Comparison of ENCODE assay signal across 8 cellular contexts in the genomic region with DNA sequence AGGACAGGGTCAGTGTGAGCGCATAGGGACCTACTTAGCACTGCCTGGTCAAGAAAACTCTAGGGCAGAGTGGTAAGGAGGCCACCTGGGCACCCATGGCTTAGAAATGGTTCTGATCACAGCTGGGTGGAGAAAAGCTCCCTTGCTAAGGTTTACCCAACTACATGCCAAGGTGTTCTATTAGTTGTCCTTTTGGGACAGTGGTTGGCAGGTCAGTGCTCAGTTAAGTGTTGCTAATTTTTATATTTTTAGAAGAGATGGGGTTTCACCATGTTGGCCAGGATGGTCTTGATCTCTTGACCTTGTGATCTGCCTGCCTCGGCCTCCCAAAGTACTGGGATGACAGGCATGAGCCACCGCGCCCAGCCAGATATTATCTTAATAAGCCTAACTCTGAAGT. TPM values are rescaled to one million over a fixed set of nuclear protein-coding genes. Genes with fewer than 3 reads are reported as not detected.
DNase-seq lines count a peak whose midpoint lies in the region; ATAC-seq and TF ChIP-seq lines count a peak whose summit lies in the region.
"Not testable (repeated sequence)": the region's sequence is repeated elsewhere in the genome, so short reads cannot be mapped to it uniquely, and the experiment has no call there.

No MANE protein-coding gene starts in this region.

- not testable (repeated sequence) for H3K79me1 ChIP-seq in trophoblast cell (ENCODE audit: low read length)

- not testable (repeated sequence) for H3K9ac ChIP-seq in trophoblast cell (ENCODE audit: low read length)

- H3K23ac ChIP-seq in trophoblast cell (ENCODE audit: low read length), result not testable (repeated sequence)

- H2BK12ac ChIP-seq in trophoblast cell (ENCODE audit: low read length), result not testable (repeated sequence)

- H3K27me3 ChIP-seq in CD4-positive, alpha-beta memory T cell (ENCODE audit: insufficient read depth, low read length); breast epithelium; lower lobe of right lung (ENCODE audit: low read depth); trophoblast cell (ENCODE audit: insufficient read depth, low read length): not testable (repeated sequence)

- peaks cover 28% of the 10 kb centered on the region for H3K79me2 ChIP-seq in trophoblast cell (ENCODE audit: control insufficient read depth, insufficient read depth, low read length, poor library complexity)

- not testable (repeated sequence) for H3K27ac ChIP-seq in CD4-positive, alpha-beta memory T cell (ENCODE audit: low read depth, low read length); trophoblast cell (ENCODE audit: low read depth, low read length)
- peak overlapping the region; percentile 5 to 62 for H3K27ac ChIP-seq in breast epithelium
- H3K27ac ChIP-seq in lower lobe of right lung, result peak overlapping the region; percentile 78

- not testable (repeated sequence) for H4K12ac ChIP-seq in trophoblast cell (ENCODE audit: low read depth, low read length)

- H3K27me3 Mint-ChIP-seq in CD4-positive, alpha-beta memory T cell; activated T-helper 17 cell treated with anti-CD3 and anti-CD28 coated beads, Interleukin-2, amount 50 U/mL, for 72 hours; endothelial cell (ENCODE audit: unreplicated experiment); nephron progenitor cell (ENCODE audit: low read depth, poor library complexity): not testable (repeated sequence)

- not testable (repeated sequence) for H2AK5ac ChIP-seq in trophoblast cell (ENCODE audit: low read length)

- H3K27ac Mint-ChIP-seq in CD4-positive, alpha-beta memory T cell, result peak overlapping the region in 4 of 7 donors; percentile 2 to 22 (median 16)
- peak overlapping the region; percentile 28 for H3K27ac Mint-ChIP-seq in activated T-helper 17 cell treated with anti-CD3 and anti-CD28 coated beads, Interleukin-2, amount 50 U/mL, for 72 hours
- H3K27ac Mint-ChIP-seq in endothelial cell (ENCODE audit: unreplicated experiment), result peak overlapping the region; percentile 97
- H3K27ac Mint-ChIP-seq in nephron progenitor cell, result peak overlapping the region; percentile 91
- H3K27ac Mint-ChIP-seq in stimulated activated effector memory CD8-positive, alpha-beta T cell treated with anti-CD3 and anti-CD28 coated beads, Interleukin-12 subunit alpha, Interleukin-12 subunit beta, amount 100 ng/mL, for 72 hours, result peak overlapping the region; percentile 37

- H3K14ac ChIP-seq in trophoblast cell (ENCODE audit: low read length), result not testable (repeated sequence)

- peak overlapping the region; percentile 72 for H3K4ac ChIP-seq in trophoblast cell (ENCODE audit: low read depth, low read length)

- H3K4me2 ChIP-seq in trophoblast cell (ENCODE audit: low read length), result not testable (repeated sequence)

- CTCF ChIA-PET in CD4-positive, alpha-beta memory T cell (lab: Charles Lee; ENCODE audit: partially characterized antibody), result not testable (repeated sequence)

- intact Hi-C loops in CD4-positive, alpha-beta memory T cell (cut with micrococcal nuclease); breast epithelium (cut with DNase I; ENCODE audit: low total_unique reads); lower lobe of right lung (cut with DNase I): not testable (repeated sequence)

- H3K4me1 Mint-ChIP-seq in CD4-positive, alpha-beta memory T cell, result peaks cover 20 to 54% (median 32%) of the 10 kb centered on the region in 4 donors
- H3K4me1 Mint-ChIP-seq in activated T-helper 17 cell treated with anti-CD3 and anti-CD28 coated beads, Interleukin-2, amount 50 U/mL, for 72 hours; nephron progenitor cell: not testable (repeated sequence)
- peaks cover 43% of the 10 kb centered on the region for H3K4me1 Mint-ChIP-seq in endothelial cell (ENCODE audit: unreplicated experiment)
- peaks cover 25% of the 10 kb centered on the region for H3K4me1 Mint-ChIP-seq in stimulated activated effector memory CD8-positive, alpha-beta T cell treated with anti-CD3 and anti-CD28 coated beads, Interleukin-12 subunit alpha, Interleukin-12 subunit beta, amount 100 ng/mL, for 72 hours

- POLR2A ChIA-PET in CD4-positive, alpha-beta memory T cell (lab: Charles Lee; ENCODE audit: partially characterized antibody), result not testable (repeated sequence)

- H3K9me3 ChIP-seq in CD4-positive, alpha-beta memory T cell (ENCODE audit: control insufficient read depth in 1 of 2, low read length in 2 of 2); breast epithelium; lower lobe of right lung; trophoblast cell (ENCODE audit: insufficient read depth, low read depth, low read length): not testable (repeated sequence)

- not testable (repeated sequence) for H3K4me3 ChIP-seq in CD4-positive, alpha-beta memory T cell (ENCODE audit: low read length in 2 of 2); breast epithelium; lower lobe of right lung; trophoblast cell (ENCODE audit: low read depth, low read length)

- peaks cover 8 to 13% of the 10 kb centered on the region in 2 donors for H3K36me3 Mint-ChIP-seq in CD4-positive, alpha-beta memory T cell
- H3K36me3 Mint-ChIP-seq in activated T-helper 17 cell treated with anti-CD3 and anti-CD28 coated beads, Interleukin-2, amount 50 U/mL, for 72 hours (ENCODE audit: low read depth), result peaks cover 38% of the 10 kb centered on the region
- H3K36me3 Mint-ChIP-seq in endothelial cell (ENCODE audit: low read depth, unreplicated experiment), result peaks cover 30% of the 10 kb centered on the region
- H3K36me3 Mint-ChIP-seq in nephron progenitor cell (ENCODE audit: low read depth), result peaks cover 27% of the 10 kb centered on the region
- H3K36me3 Mint-ChIP-seq in stimulated activated effector memory CD8-positive, alpha-beta T cell treated with anti-CD3 and anti-CD28 coated beads, Interleukin-12 subunit alpha, Interleukin-12 subunit beta, amount 100 ng/mL, for 72 hours, result peaks cover 66% of the 10 kb centered on the region

- peak overlapping the region in 1 of 8 donors; percentile 26 for H3K4me3 Mint-ChIP-seq in CD4-positive, alpha-beta memory T cell
- not testable (repeated sequence) for H3K4me3 Mint-ChIP-seq in activated T-helper 17 cell treated with anti-CD3 and anti-CD28 coated beads, Interleukin-2, amount 50 U/mL, for 72 hours; nephron progenitor cell; stimulated activated effector memory CD8-positive, alpha-beta T cell treated with anti-CD3 and anti-CD28 coated beads, Interleukin-12 subunit alpha, Interleukin-12 subunit beta, amount 100 ng/mL, for 72 hours
- H3K4me3 Mint-ChIP-seq in endothelial cell (ENCODE audit: unreplicated experiment), result peak overlapping the region; percentile 79

- peaks cover 30% of the 10 kb centered on the region for H3K4me1 ChIP-seq in CD4-positive, alpha-beta memory T cell (ENCODE audit: insufficient read depth, low read length)
- not testable (repeated sequence) for H3K4me1 ChIP-seq in breast epithelium; trophoblast cell (ENCODE audit: control insufficient read depth in 1 of 2, insufficient read depth in 2 of 2, low read length in 2 of 2)
- peaks cover 51% of the 10 kb centered on the region for H3K4me1 ChIP-seq in lower lobe of right lung

- not testable (repeated sequence) for H2AFZ ChIP-seq in trophoblast cell (ENCODE audit: insufficient read depth, low read length, poor library complexity)

- not testable (repeated sequence) for TF ChIP-seq POLR2A in breast epithelium (IDR thresholded peaks at IDR 0.05)

- not testable (repeated sequence) for H2BK5ac ChIP-seq in trophoblast cell (ENCODE audit: low read depth, low read length, poor library complexity)

- not testable (repeated sequence) for H3K9me3 Mint-ChIP-seq in CD4-positive, alpha-beta memory T cell; activated T-helper 17 cell treated with anti-CD3 and anti-CD28 coated beads, Interleukin-2, amount 50 U/mL, for 72 hours; endothelial cell (ENCODE audit: unreplicated experiment); nephron progenitor cell; stimulated activated effector memory CD8-positive, alpha-beta T cell treated with anti-CD3 and anti-CD28 coated beads, Interleukin-12 subunit alpha, Interleukin-12 subunit beta, amount 100 ng/mL, for 72 hours

- DNase-seq in CD4-positive, alpha-beta memory T cell; breast epithelium (ENCODE audit: low spot score in 2 of 2); endothelial cell (ENCODE audit: low spot score); lower lobe of right lung; nephron progenitor cell; trophoblast cell; stimulated activated effector memory CD8-positive, alpha-beta T cell treated with anti-CD3 and anti-CD28 coated beads, Interleukin-12 subunit alpha, Interleukin-12 subunit beta, amount 100 ng/mL, for 72 hours (ENCODE audit: low spot score in 2 of 2): not testable (repeated sequence)

- H3K36me3 ChIP-seq in CD4-positive, alpha-beta memory T cell (ENCODE audit: insufficient read depth, low read length); breast epithelium; lower lobe of right lung: not testable (repeated sequence)
- H3K36me3 ChIP-seq in trophoblast cell (ENCODE audit: control insufficient read depth in 1 of 2, insufficient read depth in 2 of 2, low read length in 2 of 2), result peaks cover 9 to 33% of the 10 kb centered on the region in 2 experiments

- WGBS in trophoblast cell (ENCODE audit: extremely low coverage, insufficient coverage, insufficient read length), result no CpG with 5 or more reads among the region's 4 CpGs

- H4K91ac ChIP-seq in trophoblast cell (ENCODE audit: low read depth, low read length), result not testable (repeated sequence)

- not testable (repeated sequence) for H2BK120ac ChIP-seq in trophoblast cell (ENCODE audit: insufficient read depth, low read length, poor library complexity)

- TF ChIP-seq CTCF in breast epithelium (IDR thresholded peaks at IDR 0.05); endothelial cell (IDR thresholded peaks at IDR 0.05; ENCODE audit: unreplicated experiment); lower lobe of right lung (IDR thresholded peaks at IDR 0.05); nephron progenitor cell (IDR thresholded peaks at IDR 0.05): not testable (repeated sequence)

- not testable (repeated sequence) for H3K18ac ChIP-seq in trophoblast cell (ENCODE audit: low read length)

- ATAC-seq in activated T-helper 17 cell treated with anti-CD3 and anti-CD28 coated beads, Interleukin-2, amount 50 U/mL, for 72 hours (replicated peaks); lower lobe of right lung; stimulated activated effector memory CD8-positive, alpha-beta T cell treated with anti-CD3 and anti-CD28 coated beads, Interleukin-12 subunit alpha, Interleukin-12 subunit beta, amount 100 ng/mL, for 72 hours: not testable (repeated sequence)

- H4K8ac ChIP-seq in trophoblast cell (ENCODE audit: low read depth, low read length), result not testable (repeated sequence)

RNA-seq across cellular contexts. Expression of gene CRK, which starts 10.3 kb away (rescaled TPM):
- total RNA-seq in CD4-positive, alpha-beta memory T cell, result 10 to 100 TPM; 29.3 to 32.1 TPM
- polyA plus RNA-seq in CD4-positive, alpha-beta memory T cell, result 10 to 100 TPM; 24.2 to 25.1 TPM
- total RNA-seq in activated T-helper 17 cell treated with anti-CD3 and anti-CD28 coated beads, Interleukin-2, amount 50 U/mL, for 72 hours, result 10 to 100 TPM; 15.5 to 21.6 TPM
- total RNA-seq in breast epithelium (10 to 100 TPM; 73.7 to 84.5 (median 76.8) TPM), endothelial cell (ENCODE audit: unreplicated experiment) (119 TPM), lower lobe of right lung (66.2 TPM)
- 43.6 and 43.9 TPM in 2 replicates for polyA plus RNA-seq in trophoblast cell (2013)

RNA-seq across cellular contexts. Expression of gene YWHAE, which starts 45.7 kb away (rescaled TPM):
- total RNA-seq in CD4-positive, alpha-beta memory T cell, result 100 to 1,000 TPM; 142 to 143 TPM
- 10 to 100 TPM; 54.1 to 56.4 TPM for polyA plus RNA-seq in CD4-positive, alpha-beta memory T cell
- total RNA-seq in activated T-helper 17 cell treated with anti-CD3 and anti-CD28 coated beads, Interleukin-2, amount 50 U/mL, for 72 hours, result 100 to 1,000 TPM; 247 to 515 TPM
- total RNA-seq in breast epithelium, result 100 to 1,000 TPM; 481 to 610 (median 518) TPM
- total RNA-seq in endothelial cell (ENCODE audit: unreplicated experiment), result 820 TPM
- total RNA-seq in lower lobe of right lung, result 383 TPM
- polyA plus RNA-seq in trophoblast cell (2013), result 619 and 645 TPM in 2 replicates

RNA-seq across cellular contexts. Expression of gene MYO1C, which starts 46.8 kb away (rescaled TPM):
- 10 to 100 TPM; 30.9 to 31.1 TPM for total RNA-seq in CD4-positive, alpha-beta memory T cell
- polyA plus RNA-seq in CD4-positive, alpha-beta memory T cell, result 10 to 100 TPM in 1 of 2 donors, 1 to 10 TPM in 1; 6.3 to 18.7 TPM
- 10 to 100 TPM; 46.6 to 51.0 TPM for total RNA-seq in activated T-helper 17 cell treated with anti-CD3 and anti-CD28 coated beads, Interleukin-2, amount 50 U/mL, for 72 hours
- total RNA-seq in breast epithelium (100 to 1,000 TPM in 2 of 3 donors, 10 to 100 TPM in 1; 99.5 to 235 (median 137) TPM), endothelial cell (ENCODE audit: unreplicated experiment) (117 TPM), lower lobe of right lung (213 TPM)
- polyA plus RNA-seq in trophoblast cell (2013), result 83.3 and 84.7 TPM in 2 replicates

Comparison
In these comparisons a context has a peak if more than half of its experiments do, and no peak if none do; other contexts are left out.
1. H3K27ac Mint-ChIP-seq: peak in every context shown above with its lines; median percentile 97 in endothelial cell; 91 in nephron progenitor cell; 37 in stimulated activated effector memory CD8-positive, alpha-beta T cell treated with anti-CD3 and anti-CD28 coated beads, Interleukin-12 subunit alpha, Interleukin-12 subunit beta, amount 100 ng/mL, for 72 hours; 28 in activated T-helper 17 cell treated with anti-CD3 and anti-CD28 coated beads, Interleukin-2, amount 50 U/mL, for 72 hours; 16 in CD4-positive, alpha-beta memory T cell.